8 cellular contexts compared by ENCODE assay signal in genomic region chr2:37585295-37585908, GRCh38.
DNase-seq lines count a peak whose midpoint lies in the region; ATAC-seq lines count a peak whose summit lies in the region.

No MANE protein-coding gene starts in this region.

- no peaks in the 10 kb centered on the region for H3K9me3 Mint-ChIP-seq in CD4-positive, CD25-positive, alpha-beta regulatory T cell

- DNase-seq in CD4-positive, CD25-positive, alpha-beta regulatory T cell: peak in 1 of 3 donors; percentile 40
- DNase-seq in RPMI8226: peak; percentile 72
- no peak for DNase-seq in epithelial cell of prostate (ENCODE audit: low read depth, low spot score)
- peak; percentile 29 to 32 for DNase-seq in stimulated activated CD8-positive, alpha-beta memory T cell treated with anti-CD3 and anti-CD28 coated beads, Interleukin-15, amount 100 ng/mL, for 4 hours (ENCODE audit: low read depth in 2 of 2)
- DNase-seq in NCI-H2081 treated with DMSO at 0.1 percent for 48 hours (lab: John Stamatoyannopoulos, UW): no peak
- DNase-seq in head of caudate nucleus: no peak

- no peak for ATAC-seq in CD4-positive, CD25-positive, alpha-beta regulatory T cell (ENCODE audit: low read depth in 2 of 2)
- ATAC-seq in GM21390 (IDR thresholded peaks at IDR 0.05; ENCODE audit: unreplicated experiment) (peak; percentile 35), HG03342 (IDR thresholded peaks at IDR 0.05; ENCODE audit: unreplicated experiment) (no peak)

- H3K9me3 ChIP-seq in CD4-positive, CD25-positive, alpha-beta regulatory T cell (ENCODE audit: control insufficient read depth in 2 of 2, low read length in 2 of 2): no peaks in the 10 kb centered on the region

- no peaks in the 10 kb centered on the region for H3K27me3 ChIP-seq in CD4-positive, CD25-positive, alpha-beta regulatory T cell (ENCODE audit: control insufficient read depth, insufficient read depth, low read length)

- no peaks in the 10 kb centered on the region for H3K27me3 Mint-ChIP-seq in CD4-positive, CD25-positive, alpha-beta regulatory T cell

- intact Hi-C loops in head of caudate nucleus (cut with DNase I): no loop called here

- H3K4me3 ChIP-seq in CD4-positive, CD25-positive, alpha-beta regulatory T cell (ENCODE audit: low read depth, low read length): peak overlapping the region; percentile 64

- peak overlapping the region; percentile 35 to 85 (median 84) for H3K4me3 Mint-ChIP-seq in CD4-positive, CD25-positive, alpha-beta regulatory T cell

- peak overlapping the region; percentile 86 to 100 (median 93) for H3K27ac Mint-ChIP-seq in CD4-positive, CD25-positive, alpha-beta regulatory T cell

- H3K4me1 Mint-ChIP-seq in CD4-positive, CD25-positive, alpha-beta regulatory T cell: peaks cover 52 to 81% (median 62%) of the 10 kb centered on the region in 4 donors

- H3K4me1 ChIP-seq in CD4-positive, CD25-positive, alpha-beta regulatory T cell (ENCODE audit: control insufficient read depth, insufficient read depth, low read length, poor library complexity, severe bottlenecking): peaks cover 68% of the 10 kb centered on the region

- no peaks in the 10 kb centered on the region for H3K36me3 ChIP-seq in CD4-positive, CD25-positive, alpha-beta regulatory T cell (ENCODE audit: control insufficient read depth, insufficient read depth, low read length)

- H3K36me3 Mint-ChIP-seq in CD4-positive, CD25-positive, alpha-beta regulatory T cell: no peaks in the 10 kb centered on the region

- peak overlapping the region; percentile 80 for H3K27ac ChIP-seq in CD4-positive, CD25-positive, alpha-beta regulatory T cell (ENCODE audit: insufficient read depth, low read length, poor library complexity, severe bottlenecking)
- H3K27ac ChIP-seq in epithelial cell of prostate: peak overlapping the region; percentile 84

Comparison
In these comparisons a context has a peak if more than half of its experiments do, and no peak if none do; other contexts are left out.
1. DNase-seq: peak in RPMI8226 (single experiment) and stimulated activated CD8-positive, alpha-beta memory T cell treated with anti-CD3 and anti-CD28 coated beads, Interleukin-15, amount 100 ng/mL, for 4 hours (2 of 2); none in epithelial cell of prostate (single experiment), NCI-H2081 treated with DMSO at 0.1 percent for 48 hours (single experiment) and head of caudate nucleus (0 of 42).